1 cellular context compared by ENCODE assay signal in the genomic region with DNA sequence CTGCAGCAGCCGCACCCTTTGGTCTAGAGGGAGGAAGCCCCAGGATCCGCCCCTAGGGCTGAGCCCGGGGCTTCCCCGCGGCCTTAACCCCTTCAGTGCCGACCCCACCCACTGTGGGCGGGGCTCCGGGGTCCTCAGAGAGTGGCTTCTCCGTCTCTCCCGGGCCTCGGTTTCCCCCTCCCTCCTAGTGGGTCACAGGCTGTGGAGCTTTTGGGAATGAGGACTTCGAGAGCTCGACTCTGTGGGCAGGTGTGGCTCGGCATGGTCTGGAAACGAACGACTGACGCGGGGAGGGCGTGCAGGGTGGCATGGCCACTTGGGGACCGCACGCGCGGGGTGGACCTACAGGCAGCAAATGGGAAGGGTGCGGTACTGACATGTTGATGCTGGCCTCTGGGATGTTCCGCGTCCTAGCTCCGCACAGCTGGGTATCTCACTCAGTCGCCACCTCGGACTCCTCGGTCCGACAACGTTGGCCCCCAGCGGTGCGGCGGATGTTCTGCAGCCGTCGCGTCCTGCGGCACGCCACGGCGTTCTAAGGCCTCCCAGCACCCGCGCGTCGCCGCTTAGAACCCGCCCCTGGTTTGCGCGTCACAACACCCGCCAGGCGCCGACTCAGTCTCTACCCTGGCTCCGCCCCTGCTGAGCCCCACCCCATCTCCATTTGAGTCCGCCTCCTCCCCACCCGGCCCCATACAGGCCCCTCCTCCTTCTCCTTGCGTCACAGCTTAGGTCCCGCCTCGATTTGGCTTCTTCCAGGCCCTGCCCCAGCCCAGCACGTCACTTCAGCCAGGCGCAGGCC.
TF ChIP-seq lines count a peak whose summit lies in the region.

A gene with protein sequence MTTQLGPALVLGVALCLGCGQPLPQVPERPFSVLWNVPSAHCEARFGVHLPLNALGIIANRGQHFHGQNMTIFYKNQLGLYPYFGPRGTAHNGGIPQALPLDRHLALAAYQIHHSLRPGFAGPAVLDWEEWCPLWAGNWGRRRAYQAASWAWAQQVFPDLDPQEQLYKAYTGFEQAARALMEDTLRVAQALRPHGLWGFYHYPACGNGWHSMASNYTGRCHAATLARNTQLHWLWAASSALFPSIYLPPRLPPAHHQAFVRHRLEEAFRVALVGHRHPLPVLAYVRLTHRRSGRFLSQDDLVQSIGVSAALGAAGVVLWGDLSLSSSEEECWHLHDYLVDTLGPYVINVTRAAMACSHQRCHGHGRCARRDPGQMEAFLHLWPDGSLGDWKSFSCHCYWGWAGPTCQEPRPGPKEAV (minus strand): TSS at position 570 of the 802 bp plus-strand sequence. CDS start 3,803 bp downstream, outside the sequence.
A gene with protein sequence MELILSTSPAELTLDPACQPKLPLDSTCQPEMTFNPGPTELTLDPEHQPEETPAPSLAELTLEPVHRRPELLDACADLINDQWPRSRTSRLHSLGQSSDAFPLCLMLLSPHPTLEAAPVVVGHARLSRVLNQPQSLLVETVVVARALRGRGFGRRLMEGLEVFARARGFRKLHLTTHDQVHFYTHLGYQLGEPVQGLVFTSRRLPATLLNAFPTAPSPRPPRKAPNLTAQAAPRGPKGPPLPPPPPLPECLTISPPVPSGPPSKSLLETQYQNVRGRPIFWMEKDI (minus strand): TSS at position 570 of the 802 bp plus-strand sequence. CDS start 1,942 bp downstream, outside the sequence.

TF ChIP-seq in K562, 482 proteins besides CTCF, POLR2A, EP300 and RAD21 (continued from another document):
- TF ChIP-seq, protein P1, sequence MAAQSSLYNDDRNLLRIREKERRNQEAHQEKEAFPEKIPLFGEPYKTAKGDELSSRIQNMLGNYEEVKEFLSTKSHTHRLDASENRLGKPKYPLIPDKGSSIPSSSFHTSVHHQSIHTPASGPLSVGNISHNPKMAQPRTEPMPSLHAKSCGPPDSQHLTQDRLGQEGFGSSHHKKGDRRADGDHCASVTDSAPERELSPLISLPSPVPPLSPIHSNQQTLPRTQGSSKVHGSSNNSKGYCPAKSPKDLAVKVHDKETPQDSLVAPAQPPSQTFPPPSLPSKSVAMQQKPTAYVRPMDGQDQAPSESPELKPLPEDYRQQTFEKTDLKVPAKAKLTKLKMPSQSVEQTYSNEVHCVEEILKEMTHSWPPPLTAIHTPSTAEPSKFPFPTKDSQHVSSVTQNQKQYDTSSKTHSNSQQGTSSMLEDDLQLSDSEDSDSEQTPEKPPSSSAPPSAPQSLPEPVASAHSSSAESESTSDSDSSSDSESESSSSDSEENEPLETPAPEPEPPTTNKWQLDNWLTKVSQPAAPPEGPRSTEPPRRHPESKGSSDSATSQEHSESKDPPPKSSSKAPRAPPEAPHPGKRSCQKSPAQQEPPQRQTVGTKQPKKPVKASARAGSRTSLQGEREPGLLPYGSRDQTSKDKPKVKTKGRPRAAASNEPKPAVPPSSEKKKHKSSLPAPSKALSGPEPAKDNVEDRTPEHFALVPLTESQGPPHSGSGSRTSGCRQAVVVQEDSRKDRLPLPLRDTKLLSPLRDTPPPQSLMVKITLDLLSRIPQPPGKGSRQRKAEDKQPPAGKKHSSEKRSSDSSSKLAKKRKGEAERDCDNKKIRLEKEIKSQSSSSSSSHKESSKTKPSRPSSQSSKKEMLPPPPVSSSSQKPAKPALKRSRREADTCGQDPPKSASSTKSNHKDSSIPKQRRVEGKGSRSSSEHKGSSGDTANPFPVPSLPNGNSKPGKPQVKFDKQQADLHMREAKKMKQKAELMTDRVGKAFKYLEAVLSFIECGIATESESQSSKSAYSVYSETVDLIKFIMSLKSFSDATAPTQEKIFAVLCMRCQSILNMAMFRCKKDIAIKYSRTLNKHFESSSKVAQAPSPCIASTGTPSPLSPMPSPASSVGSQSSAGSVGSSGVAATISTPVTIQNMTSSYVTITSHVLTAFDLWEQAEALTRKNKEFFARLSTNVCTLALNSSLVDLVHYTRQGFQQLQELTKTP (IDR thresholded peaks at IDR 0.05; ENCODE audit: low read depth in 1 of 2, partially characterized antibody in 2 of 2) = peak in 1 of 2 experiments; percentile 52
- no peak for TF ChIP-seq ZFP36 (IDR thresholded peaks at IDR 0.05; ENCODE audit: low read depth, low read length, partially characterized antibody)
- TF ChIP-seq CTBP1 (IDR thresholded peaks at IDR 0.05; ENCODE audit: borderline replicate concordance) = peak; percentile 64
- peak; percentile 80; the same call in 1 of the 2 replicates for TF ChIP-seq SMAD4 (CRISPR knock-in tag; conservative IDR thresholded peaks at IDR 0.05)
- peak; percentile 58; the same call in 1 of the 2 replicates for TF ChIP-seq ZNF24 (IDR thresholded peaks at IDR 0.05)
- peak; percentile 88 for TF ChIP-seq POLR2G (IDR thresholded peaks at IDR 0.05; ENCODE audit: low read depth, low read length)
- peak; percentile 58 for TF ChIP-seq HMGN3 (IDR thresholded peaks at IDR 0.05; ENCODE audit: borderline replicate concordance, extremely low read depth, insufficient read length, low read depth, low read length)
- peak; percentile 24; the same call in 1 of the 2 replicates for TF ChIP-seq LEF1 (IDR thresholded peaks at IDR 0.05)
- TF ChIP-seq CBX3 (IDR thresholded peaks at IDR 0.05; ENCODE audit: borderline replicate concordance in 1 of 2, low read length in 2 of 2) = no peak
- no peak for TF ChIP-seq ZNF311 (CRISPR knock-in tag; IDR thresholded peaks at IDR 0.05)
- TF ChIP-seq SAFB2 (IDR thresholded peaks at IDR 0.05; ENCODE audit: borderline replicate concordance, low read depth, low read length, severe bottlenecking) = no peak
- TF ChIP-seq DPF2 (IDR thresholded peaks at IDR 0.05) = 0 out of 2 replicates have a peak, but pooled peaks have one; percentile 17
- TF ChIP-seq KAT7 (CRISPR knock-in tag; IDR thresholded peaks at IDR 0.05; ENCODE audit: borderline replicate concordance) = 0 out of 2 replicates have a peak, but pooled peaks have one; percentile 30
- TF ChIP-seq MTA1 (IDR thresholded peaks at IDR 0.05; ENCODE audit: borderline replicate concordance) = peak; percentile 62
- no peak for TF ChIP-seq ZNF316 (IDR thresholded peaks at IDR 0.05)
- TF ChIP-seq, protein P2, sequence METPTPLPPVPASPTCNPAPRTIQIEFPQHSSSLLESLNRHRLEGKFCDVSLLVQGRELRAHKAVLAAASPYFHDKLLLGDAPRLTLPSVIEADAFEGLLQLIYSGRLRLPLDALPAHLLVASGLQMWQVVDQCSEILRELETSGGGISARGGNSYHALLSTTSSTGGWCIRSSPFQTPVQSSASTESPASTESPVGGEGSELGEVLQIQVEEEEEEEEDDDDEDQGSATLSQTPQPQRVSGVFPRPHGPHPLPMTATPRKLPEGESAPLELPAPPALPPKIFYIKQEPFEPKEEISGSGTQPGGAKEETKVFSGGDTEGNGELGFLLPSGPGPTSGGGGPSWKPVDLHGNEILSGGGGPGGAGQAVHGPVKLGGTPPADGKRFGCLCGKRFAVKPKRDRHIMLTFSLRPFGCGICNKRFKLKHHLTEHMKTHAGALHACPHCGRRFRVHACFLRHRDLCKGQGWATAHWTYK (CRISPR knock-in tag; IDR thresholded peaks at IDR 0.05) = peak; percentile 62
- no peak for TF ChIP-seq ZNF57 (CRISPR knock-in tag; IDR thresholded peaks at IDR 0.05)
- peak; percentile 60; the same call in 1 of the 2 replicates for TF ChIP-seq BHLHE40 (IDR thresholded peaks at IDR 0.05; ENCODE audit: low read length)
- TF ChIP-seq ESRRA (IDR thresholded peaks at IDR 0.05; ENCODE audit: borderline replicate concordance, low read depth) = peak; percentile 36; the same call in 1 of the 2 replicates
- TF ChIP-seq MTA3 (IDR thresholded peaks at IDR 0.05; ENCODE audit: borderline replicate concordance) = peak; percentile 78; the same call in 1 of the 2 replicates
- TF ChIP-seq ETV1 (tag; conservative IDR thresholded peaks at IDR 0.05; ENCODE audit: low read depth) = peak; percentile 48; the same call in 1 of the 2 replicates
- TF ChIP-seq, protein P3, sequence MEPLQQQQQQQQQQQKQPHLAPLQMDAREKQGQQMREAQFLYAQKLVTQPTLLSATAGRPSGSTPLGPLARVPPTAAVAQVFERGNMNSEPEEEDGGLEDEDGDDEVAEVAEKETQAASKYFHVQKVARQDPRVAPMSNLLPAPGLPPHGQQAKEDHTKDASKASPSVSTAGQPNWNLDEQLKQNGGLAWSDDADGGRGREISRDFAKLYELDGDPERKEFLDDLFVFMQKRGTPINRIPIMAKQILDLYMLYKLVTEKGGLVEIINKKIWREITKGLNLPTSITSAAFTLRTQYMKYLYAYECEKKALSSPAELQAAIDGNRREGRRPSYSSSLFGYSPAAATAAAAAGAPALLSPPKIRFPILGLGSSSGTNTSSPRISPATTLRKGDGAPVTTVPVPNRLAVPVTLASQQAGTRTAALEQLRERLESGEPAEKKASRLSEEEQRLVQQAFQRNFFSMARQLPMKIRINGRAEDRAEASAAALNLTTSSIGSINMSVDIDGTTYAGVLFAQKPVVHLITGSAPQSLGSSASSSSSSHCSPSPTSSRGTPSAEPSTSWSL (CRISPR knock-in tag; IDR thresholded peaks at IDR 0.05; ENCODE audit: borderline replicate concordance) = no peak
- TF ChIP-seq TEAD4 (IDR thresholded peaks at IDR 0.05; ENCODE audit: low read length) = 0 out of 2 replicates have a peak, but pooled peaks have one; percentile 20
- no peak for TF ChIP-seq TEAD4 (CRISPR knock-in tag; IDR thresholded peaks at IDR 0.05; ENCODE audit: borderline replicate concordance)
- TF ChIP-seq, protein P4, sequence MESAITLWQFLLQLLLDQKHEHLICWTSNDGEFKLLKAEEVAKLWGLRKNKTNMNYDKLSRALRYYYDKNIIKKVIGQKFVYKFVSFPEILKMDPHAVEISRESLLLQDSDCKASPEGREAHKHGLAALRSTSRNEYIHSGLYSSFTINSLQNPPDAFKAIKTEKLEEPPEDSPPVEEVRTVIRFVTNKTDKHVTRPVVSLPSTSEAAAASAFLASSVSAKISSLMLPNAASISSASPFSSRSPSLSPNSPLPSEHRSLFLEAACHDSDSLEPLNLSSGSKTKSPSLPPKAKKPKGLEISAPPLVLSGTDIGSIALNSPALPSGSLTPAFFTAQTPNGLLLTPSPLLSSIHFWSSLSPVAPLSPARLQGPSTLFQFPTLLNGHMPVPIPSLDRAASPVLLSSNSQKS (CRISPR knock-in tag; IDR thresholded peaks at IDR 0.05) = no peak
- 0 out of 2 replicates have a peak, but pooled peaks have one; percentile 48 for TF ChIP-seq SMARCA5 (IDR thresholded peaks at IDR 0.05)
- 0 out of 4 replicates have a peak, but pooled peaks of 1 of the 2 experiments have one; percentile 11 for TF ChIP-seq FOXK2 (conservative IDR thresholded peaks at IDR 0.05 in 1 of 2, IDR thresholded peaks at IDR 0.05 in 1 of 2; ENCODE audit: low read depth in 2 of 2)
- no peak for TF ChIP-seq MCM3 (IDR thresholded peaks at IDR 0.05)
- TF ChIP-seq POLR3A (IDR thresholded peaks at IDR 0.05; ENCODE audit: borderline replicate concordance, extremely low read depth, insufficient read depth, insufficient read length) = no peak
- peak; percentile 36; the same call in 1 of the 2 replicates for TF ChIP-seq ATF1 (CRISPR knock-in tag; IDR thresholded peaks at IDR 0.05)
- peak; percentile 88 for TF ChIP-seq ATF1 (tag; IDR thresholded peaks at IDR 0.05)
- 0 out of 2 replicates have a peak, but pooled peaks have one; percentile 6 for TF ChIP-seq SMC3 (conservative IDR thresholded peaks at IDR 0.05; ENCODE audit: insufficient read depth, low read depth, low read length)
- TF ChIP-seq SIX5 (IDR thresholded peaks at IDR 0.05; ENCODE audit: borderline replicate concordance in 1 of 2, insufficient read depth in 1 of 2, low read depth in 1 of 2, low read length in 2 of 2) = no peak
